Comparison of ENCODE assay signal across 15 cellular contexts in genomic region chr10:76492026-76492425, GRCh38.
DNase-seq lines count a peak whose midpoint lies in the region; ATAC-seq and TF ChIP-seq lines count a peak whose summit lies in the region.
"Had no signal": no experiment of that assay in that cellular context is flagged by ENCODE, and none has a peak within 500 bp of the region (broad histone marks: within the 10 kb centered on the region; RNA-seq: fewer than 3 reads in every experiment).

No MANE protein-coding gene starts in this region.

- no peaks in the 10 kb centered on the region for H3K36me3 Mint-ChIP-seq in activated T-cell treated with anti-CD3 and anti-CD28 coated beads, Interleukin-2, amount 50 U/mL, for 4 hours (ENCODE audit: insufficient read depth)
- H3K36me3 Mint-ChIP-seq: T-cell had no signal

- H3K4me3 Mint-ChIP-seq in activated T-cell treated with anti-CD3 and anti-CD28 coated beads, Interleukin-2, amount 50 U/mL, for 4 hours: no peak overlapping the region
- H3K4me3 Mint-ChIP-seq: T-cell had no signal

- H3K4me1 ChIP-seq in smooth muscle cell (ENCODE audit: low read depth): no peaks in the 10 kb centered on the region

- H3K27me3 Mint-ChIP-seq in activated T-cell treated with anti-CD3 and anti-CD28 coated beads, Interleukin-2, amount 50 U/mL, for 4 hours (ENCODE audit: low read depth): no peaks in the 10 kb centered on the region
- H3K27me3 Mint-ChIP-seq: T-cell had no signal

- peak overlapping the region; percentile 77 for H3K9ac ChIP-seq in smooth muscle cell (ENCODE audit: low read depth)

- peaks cover 32% of the 10 kb centered on the region for H3K9me3 Mint-ChIP-seq in activated T-cell treated with anti-CD3 and anti-CD28 coated beads, Interleukin-2, amount 50 U/mL, for 4 hours

- H3K36me3 ChIP-seq in smooth muscle cell (ENCODE audit: low read depth): no peaks in the 10 kb centered on the region

- peaks cover 2% of the 10 kb centered on the region for H3K79me2 ChIP-seq in smooth muscle cell (ENCODE audit: low read depth)

- no peak for TF ChIP-seq CTCF in fibroblast of villous mesenchyme (IDR thresholded peaks at IDR 0.05; ENCODE audit: insufficient read depth, low read depth, low read length)
- no peak for TF ChIP-seq CTCF in smooth muscle cell (IDR thresholded peaks at IDR 0.05; ENCODE audit: borderline replicate concordance, insufficient read depth, poor library complexity, severe bottlenecking)

- H4K20me1 ChIP-seq in smooth muscle cell (ENCODE audit: low read depth): no peaks in the 10 kb centered on the region

- H2AFZ ChIP-seq in smooth muscle cell (ENCODE audit: low read depth): no peak overlapping the region

- ATAC-seq in activated T-cell treated with anti-CD3 and anti-CD28 coated beads, Interleukin-2, amount 50 U/mL, for 4 hours: no peak
- no peak for ATAC-seq in GM21381 (IDR thresholded peaks at IDR 0.05; ENCODE audit: unreplicated experiment)
- ATAC-seq: T-cell had no signal

- no peaks in the 10 kb centered on the region for H3F3A ChIP-seq in smooth muscle cell (ENCODE audit: low read depth)

- no peaks in the 10 kb centered on the region for H3K9me3 ChIP-seq in smooth muscle cell (replicated peaks; ENCODE audit: low read depth)

- DNase-seq in GM04504 (ENCODE audit: low read depth): peak; percentile 19
- DNase-seq in amniotic epithelial cell (ENCODE audit: low read depth): peak; percentile 99
- peak; percentile 83 for DNase-seq in fibroblast of villous mesenchyme (ENCODE audit: low read depth)
- DNase-seq in smooth muscle cell (lab: John Stamatoyannopoulos, UW; ENCODE audit: unreplicated experiment): no peak
- DNase-seq in KBM-7: no peak
- DNase-seq in activated T-cell treated with anti-CD3 and anti-CD28 coated beads, Interleukin-2, amount 50 U/mL, for 4 hours: no peak
- DNase-seq in effector CD8-positive, alpha-beta T cell (lab: John Stamatoyannopoulos, UW): no peak
- DNase-seq: activated effector memory CD4-positive, alpha-beta T cell treated with Interleukin-2 at 50 U/mL for 16 hours; COR-L47; dorsolateral prefrontal cortex; GOT3; midbrain; NCI-H2029 treated with DMSO at 0.1 percent for 48 hours; T-cell had no signal

- peak overlapping the region; percentile 43 for H3K4me2 ChIP-seq in smooth muscle cell

- peak overlapping the region; percentile 97 for H3K27ac ChIP-seq in smooth muscle cell (ENCODE audit: low read depth)
- H3K27ac ChIP-seq: dorsolateral prefrontal cortex had no signal

- H3K27me3 ChIP-seq in smooth muscle cell (ENCODE audit: low read depth): no peaks in the 10 kb centered on the region
- H3K27me3 ChIP-seq: dorsolateral prefrontal cortex had no signal

- H3K4me3 ChIP-seq in fibroblast of villous mesenchyme (ENCODE audit: low read depth, low read length): no peak overlapping the region
- no peak overlapping the region for H3K4me3 ChIP-seq in smooth muscle cell
- H3K4me3 ChIP-seq: dorsolateral prefrontal cortex had no signal

- in situ Hi-C loops in KBM-7 (cut with MboI; ENCODE audit: low pct_unique_long_range_greater_than_20kb, low sequenced_read_pairs): no loop called here

- 5% methylated on average over 3 of the region's 3 CpGs for WGBS in smooth muscle cell (ENCODE audit: low lambda C conversion rate)

- H3K4me1 Mint-ChIP-seq in activated T-cell treated with anti-CD3 and anti-CD28 coated beads, Interleukin-2, amount 50 U/mL, for 4 hours (ENCODE audit: low read depth): no peaks in the 10 kb centered on the region
- H3K4me1 Mint-ChIP-seq: T-cell had no signal

Comparison
In these comparisons a context has a peak if more than half of its experiments do, and no peak if none do; other contexts are left out.
1. DNase-seq: peak in GM04504 (single experiment), amniotic epithelial cell (single experiment) and fibroblast of villous mesenchyme (single experiment); none in smooth muscle cell (single experiment), KBM-7 (single experiment), activated T-cell treated with anti-CD3 and anti-CD28 coated beads, Interleukin-2, amount 50 U/mL, for 4 hours (single experiment) and effector CD8-positive, alpha-beta T cell (single experiment).